ENCODE assay signal across 8 cellular contexts in the genomic region with DNA sequence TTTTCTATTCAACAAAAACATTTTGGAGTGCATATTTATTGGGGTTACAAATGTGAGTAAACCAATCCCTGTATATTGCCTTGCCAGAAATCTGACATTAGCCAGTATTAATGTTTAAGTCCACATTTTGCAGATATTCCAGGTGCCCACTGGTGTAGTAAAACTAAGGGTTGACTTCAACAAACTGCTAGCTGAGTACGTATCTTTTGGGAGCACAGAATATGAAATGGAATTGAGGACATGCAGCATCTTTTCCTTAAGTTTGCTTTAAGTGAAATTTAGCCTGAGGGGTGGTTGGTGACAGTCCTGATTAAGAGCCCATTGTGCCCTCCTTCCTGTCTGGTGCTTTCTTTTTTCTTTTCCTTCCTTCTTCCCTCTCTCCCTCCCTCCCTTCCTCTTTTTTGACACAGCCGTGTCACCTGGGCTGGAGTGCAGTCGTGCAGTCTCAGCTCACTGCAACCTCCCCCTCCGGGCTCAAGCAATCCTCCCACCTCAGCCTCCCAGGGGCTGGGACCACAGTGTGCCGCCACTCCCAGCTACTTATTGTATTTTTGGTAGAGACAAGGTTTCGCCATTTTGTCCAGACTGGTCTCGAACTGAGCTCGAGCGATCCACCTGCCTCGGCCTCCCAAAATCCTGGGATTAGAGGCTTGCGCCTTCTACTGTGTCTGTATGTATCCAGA. TPM values are rescaled to one million over a fixed set of nuclear protein-coding genes. Genes with fewer than 3 reads are reported as not detected.
A peak's percentile ranks its signal among the peaks of the same experiment; 100 is the strongest.
DNase-seq lines count a peak whose midpoint lies in the region; ATAC-seq and TF ChIP-seq lines count a peak whose summit lies in the region.

No MANE protein-coding gene starts in this region.

- peak overlapping the region in 9 of 10 experiments; percentile 76 to 95 (median 87); a peak in 17 of 20 replicates for H3K4me3 ChIP-seq in BLaER1 treated with 17β-estradiol and CSF1 and Interleukin-3, amounts not matched to agents 10 nM and 100 nM
- H3K4me3 ChIP-seq in HEK293 (ENCODE audit: low read depth, low read length): no peak overlapping the region; the same call in 1 of the 2 replicates
- peak overlapping the region in 2 of 3 donors; percentile 24 to 96 for H3K4me3 ChIP-seq in liver (ENCODE audit: low read depth in 1 of 3, low read length in 3 of 3)

- peaks cover 33% of the 10 kb centered on the region for H3K4me1 Mint-ChIP-seq in activated CD4-positive, alpha-beta memory T cell treated with anti-CD3 and anti-CD28 coated beads, Interleukin-2, amount 10 ng/mL, durations not matched to agents 7 days and 5 days

- no peaks in the 10 kb centered on the region for H3K27me3 ChIP-seq in BLaER1 treated with 17β-estradiol and CSF1 and Interleukin-3, amounts not matched to agents 10 nM and 100 nM
- H3K27me3 ChIP-seq in liver (ENCODE audit: control insufficient read depth in 4 of 4, insufficient read depth in 4 of 4, low read length in 3 of 4): no peaks in the 10 kb centered on the region

- H3K4me2 ChIP-seq in BLaER1 treated with 17β-estradiol and CSF1 and Interleukin-3, amounts not matched to agents 10 nM and 100 nM: peak overlapping the region; percentile 80 to 98 (median 86)

- peaks cover 0 to 53% (median 38%) of the 10 kb centered on the region in 11 experiments; a peak in 12 of 22 replicates for H4K20me1 ChIP-seq in BLaER1 treated with 17β-estradiol and CSF1 and Interleukin-3, amounts not matched to agents 10 nM and 100 nM

- CTCF ChIA-PET in HEK293 (lab: Yijun Ruan, JAX): no interaction called here
- CTCF ChIA-PET in activated CD4-positive, alpha-beta memory T cell treated with anti-CD3 and anti-CD28 coated beads, Interleukin-2, amount 10 ng/mL, durations not matched to agents 7 days and 5 days (lab: Charles Lee): no interaction called here

- H3K9ac ChIP-seq in BLaER1 treated with 17β-estradiol and CSF1 and Interleukin-3, amounts not matched to agents 10 nM and 100 nM: peak overlapping the region in 3 of 11 experiments; percentile 84 to 93 (median 87); a peak in 2 of 22 replicates
- H3K9ac ChIP-seq in liver (ENCODE audit: low read depth in 1 of 2, low read length in 2 of 2): no peak overlapping the region

- H3K9me3 ChIP-seq in BLaER1 treated with 17β-estradiol and CSF1 and Interleukin-3, amounts not matched to agents 10 nM and 100 nM (replicated peaks in 1 of 11): no peaks in the 10 kb centered on the region
- H3K9me3 ChIP-seq in HEK293 (ENCODE audit: control insufficient read depth, insufficient read depth, low read depth, low read length): no peaks in the 10 kb centered on the region
- H3K9me3 ChIP-seq in liver (ENCODE audit: control insufficient read depth in 4 of 4, low read length in 3 of 4): no peaks in the 10 kb centered on the region

- no peak for ATAC-seq in GM19324 (IDR thresholded peaks at IDR 0.05; ENCODE audit: low FRiP score, unreplicated experiment)

- no peak for TF ChIP-seq RAD21 in liver (IDR thresholded peaks at IDR 0.05)

- POLR2A ChIA-PET in HEK293 (lab: Yijun Ruan, JAX): interaction anchor here (0.6 kb wide), 1 partner anchor 114 kb away, joined by 5 read pairs; no protein-coding TSS in a partner anchor
- POLR2A ChIA-PET in activated CD4-positive, alpha-beta memory T cell treated with anti-CD3 and anti-CD28 coated beads, Interleukin-2, amount 10 ng/mL, durations not matched to agents 7 days and 5 days (lab: Charles Lee): interaction anchor here (1.6 kb wide), 1 partner anchor 13 kb away, joined by 4 read pairs; no protein-coding TSS in a partner anchor

- H3K27ac Mint-ChIP-seq in activated CD4-positive, alpha-beta memory T cell treated with anti-CD3 and anti-CD28 coated beads, Interleukin-2, amount 10 ng/mL, durations not matched to agents 7 days and 5 days: no peak overlapping the region

- 85% methylated on average over 11 of the region's 11 CpGs for WGBS in liver

- DNase-seq in activated CD4-positive, alpha-beta memory T cell treated with anti-CD3 and anti-CD28 coated beads, Interleukin-2, amount 10 ng/mL, durations not matched to agents 7 days and 5 days: no peak
- DNase-seq in NCI-H345 (lab: John Stamatoyannopoulos, UW) (no peak), NK-92 (lab: John Stamatoyannopoulos, UW; ENCODE audit: unreplicated experiment) (no peak), activated gamma-delta T cell treated with Interleukin-2 at 50 U/mL for 16 hours (no peak)

- no peaks in the 10 kb centered on the region for H3K9me3 Mint-ChIP-seq in activated CD4-positive, alpha-beta memory T cell treated with anti-CD3 and anti-CD28 coated beads, Interleukin-2, amount 10 ng/mL, durations not matched to agents 7 days and 5 days

- peaks cover 11 to 17% (median 14%) of the 10 kb centered on the region in 10 experiments for H3K4me1 ChIP-seq in BLaER1 treated with 17β-estradiol and CSF1 and Interleukin-3, amounts not matched to agents 10 nM and 100 nM
- H3K4me1 ChIP-seq in HEK293 (ENCODE audit: control insufficient read depth, insufficient read depth, low read length): no peaks in the 10 kb centered on the region
- peaks cover 5 to 20% (median 12%) of the 10 kb centered on the region in 4 donors for H3K4me1 ChIP-seq in liver (ENCODE audit: control insufficient read depth in 4 of 4, insufficient read depth in 4 of 4, low read length in 3 of 4)

- peak overlapping the region in 1 of 11 experiments; percentile 86; a peak in 1 of 22 replicates for H3K27ac ChIP-seq in BLaER1 treated with 17β-estradiol and CSF1 and Interleukin-3, amounts not matched to agents 10 nM and 100 nM
- H3K27ac ChIP-seq in HEK293 (ENCODE audit: extremely low read depth, low read depth, low read length) (no peak overlapping the region), liver (ENCODE audit: low read depth in 1 of 2, low read length in 2 of 2) (no peak overlapping the region)

- H3K4me3 Mint-ChIP-seq in activated CD4-positive, alpha-beta memory T cell treated with anti-CD3 and anti-CD28 coated beads, Interleukin-2, amount 10 ng/mL, durations not matched to agents 7 days and 5 days: peak overlapping the region; percentile 80

- H3K36me3 ChIP-seq in BLaER1 treated with 17β-estradiol and CSF1 and Interleukin-3, amounts not matched to agents 10 nM and 100 nM: peaks cover 24 to 34% (median 28%) of the 10 kb centered on the region in 11 experiments; a peak in 21 of 22 replicates
- peaks cover 1 to 20% of the 10 kb centered on the region in 2 experiments; a peak in 2 of 3 replicates for H3K36me3 ChIP-seq in HEK293 (ENCODE audit: control insufficient read depth in 2 of 2, insufficient read depth in 1 of 2, low read length in 2 of 2)
- H3K36me3 ChIP-seq in liver (ENCODE audit: control insufficient read depth in 4 of 4, insufficient read depth in 3 of 4, low read depth in 1 of 4, low read length in 3 of 4): peaks cover 0 to 3% (median 0%) of the 10 kb centered on the region in 4 donors

- no peak for TF ChIP-seq CTCF in HEK293 (tag by site-specific recombination; IDR thresholded peaks at IDR 0.05)
- no peak for TF ChIP-seq CTCF in liver (IDR thresholded peaks at IDR 0.05; ENCODE audit: low read depth, low read length, missing input control)

- no peaks in the 10 kb centered on the region for H3K27me3 Mint-ChIP-seq in activated CD4-positive, alpha-beta memory T cell treated with anti-CD3 and anti-CD28 coated beads, Interleukin-2, amount 10 ng/mL, durations not matched to agents 7 days and 5 days

- H3K36me3 Mint-ChIP-seq in activated CD4-positive, alpha-beta memory T cell treated with anti-CD3 and anti-CD28 coated beads, Interleukin-2, amount 10 ng/mL, durations not matched to agents 7 days and 5 days (ENCODE audit: low read depth): peaks cover 12% of the 10 kb centered on the region

TF ChIP-seq in HEK293, 187 proteins besides CTCF, POLR2A, EP300 and RAD21:
- TF ChIP-seq RBAK (tag by site-specific recombination; IDR thresholded peaks at IDR 0.05): no peak
- no peak for TF ChIP-seq ZNF830 (tag by site-specific recombination; IDR thresholded peaks at IDR 0.05; ENCODE audit: low read depth)
- peak; percentile 84 for TF ChIP-seq ZNF366 (tag by site-specific recombination; conservative IDR thresholded peaks at IDR 0.05)
- TF ChIP-seq PRDM1 (tag by site-specific recombination; IDR thresholded peaks at IDR 0.05): peak; percentile 51; the same call in 1 of the 2 replicates
- TF ChIP-seq ZNF184 (tag by site-specific recombination; IDR thresholded peaks at IDR 0.05): no peak
- peak; percentile 47; the same call in 1 of the 2 replicates for TF ChIP-seq EGR2 (tag by site-specific recombination; IDR thresholded peaks at IDR 0.05; ENCODE audit: low read depth)
- TF ChIP-seq ZFHX2 (tag by site-specific recombination; conservative IDR thresholded peaks at IDR 0.05): peak; percentile 53; the same call in 1 of the 2 replicates
- no peak for TF ChIP-seq ZNF660 (tag by site-specific recombination; IDR thresholded peaks at IDR 0.05)

TF ChIP-seq in liver, 16 proteins besides CTCF, POLR2A, EP300 and RAD21 (continues in another document):
- no peak for TF ChIP-seq FOXA1 (IDR thresholded peaks at IDR 0.05)
- no peak for TF ChIP-seq EGR1 (IDR thresholded peaks at IDR 0.05; ENCODE audit: low read depth in 2 of 2)

RNA-seq across cellular contexts. Expression of gene NUP35, which starts 1.6 kb away (rescaled TPM):
- total RNA-seq in activated CD4-positive, alpha-beta memory T cell treated with anti-CD3 and anti-CD28 coated beads, Interleukin-2, amount 10 ng/mL, durations not matched to agents 7 days and 5 days: 10 to 100 TPM; 15.5 to 15.9 TPM
- total RNA-seq in liver: 10 to 100 TPM; 13.4 to 15.0 TPM
- polyA plus RNA-seq in liver: 1 to 10 TPM; 6.8 to 8.1 TPM

RNA-seq across cellular contexts. Expression of gene DUSP19, which starts 47.3 kb away (rescaled TPM):
- total RNA-seq in activated CD4-positive, alpha-beta memory T cell treated with anti-CD3 and anti-CD28 coated beads, Interleukin-2, amount 10 ng/mL, durations not matched to agents 7 days and 5 days: 1 to 10 TPM in 1 of 2 experiments, under 1 TPM in 1; 0.93 to 1.1 TPM
- 1 to 10 TPM; 1.1 to 2.2 TPM for total RNA-seq in liver
- polyA plus RNA-seq in liver: under 1 TPM; 0.27 to 0.28 TPM
